In genomic region chr1:162905759-162906158, GRCh38 we compare ENCODE assay signal across 12 cellular contexts. TPM values are rescaled to one million over a fixed set of nuclear protein-coding genes. Genes with fewer than 3 reads are reported as not detected.
A peak's percentile ranks its signal among the peaks of the same experiment; 100 is the strongest.
DNase-seq lines count a peak whose midpoint lies in the region; ATAC-seq and TF ChIP-seq lines count a peak whose summit lies in the region.
"Had no signal": no experiment of that assay in that cellular context is flagged by ENCODE, and none has a peak within 500 bp of the region (broad histone marks: within the 10 kb centered on the region; RNA-seq: fewer than 3 reads in every experiment).

No MANE protein-coding gene starts in this region.

- peaks cover 27% of the 10 kb centered on the region for H3K4me1 Mint-ChIP-seq in progenitor cell of endocrine pancreas (ENCODE audit: low read depth)

- H3K9me3 Mint-ChIP-seq in progenitor cell of endocrine pancreas (ENCODE audit: low read depth): peaks cover 5% of the 10 kb centered on the region

- H3K27ac ChIP-seq in epithelial cell of prostate: peak overlapping the region; percentile 60
- H3K27ac ChIP-seq: cardiac muscle cell, prostate gland had no signal

- TF ChIP-seq CTCF in progenitor cell of endocrine pancreas (IDR thresholded peaks at IDR 0.05; ENCODE audit: unreplicated experiment): no peak

- no peak for ATAC-seq in GM18858 (IDR thresholded peaks at IDR 0.05; ENCODE audit: unreplicated experiment)

- peak overlapping the region; percentile 69 for H3K27ac Mint-ChIP-seq in progenitor cell of endocrine pancreas

- no peaks in the 10 kb centered on the region for H3K27me3 Mint-ChIP-seq in progenitor cell of endocrine pancreas

- DNase-seq in EL (peak; percentile 80), NCI-H446 treated with DMSO at 0.1 percent for 48 hours (lab: John Stamatoyannopoulos, UW) (peak; percentile 43), epithelial cell of prostate (ENCODE audit: low read depth, low spot score) (peak; percentile 76), progenitor cell of endocrine pancreas (ENCODE audit: low spot score, unreplicated experiment) (no peak), mucosa of gallbladder (ENCODE audit: low spot score) (no peak)
- no peak for DNase-seq in effector CD8-positive, alpha-beta T cell (lab: John Stamatoyannopoulos, UW)
- DNase-seq in activated naive CD4-positive, alpha-beta T cell treated with Interleukin-2 at 50 U/mL for 16 hours: no peak
- DNase-seq: SIG-M5 had no signal

- no peaks in the 10 kb centered on the region for H3K36me3 Mint-ChIP-seq in progenitor cell of endocrine pancreas (ENCODE audit: insufficient read depth)

- no peak overlapping the region for H3K4me3 Mint-ChIP-seq in progenitor cell of endocrine pancreas (ENCODE audit: low read depth)

RNA-seq across cellular contexts. Expression of gene CCDC190, which starts 44.8 kb away (rescaled TPM):
- total RNA-seq in progenitor cell of endocrine pancreas (0.19 and 0.75 TPM in 2 replicates), mucosa of gallbladder (0.58 TPM)
- total RNA-seq: activated CD8-positive, alpha-beta memory T cell treated with anti-CD3 and anti-CD28 coated beads for 36 hours; cardiac muscle cell had no signal

Comparison
In these comparisons a context has a peak if more than half of its experiments do, and no peak if none do; other contexts are left out.
1. DNase-seq: peak in EL (single experiment), NCI-H446 treated with DMSO at 0.1 percent for 48 hours (single experiment) and epithelial cell of prostate (single experiment); none in progenitor cell of endocrine pancreas (single experiment), mucosa of gallbladder (single experiment), effector CD8-positive, alpha-beta T cell (single experiment) and activated naive CD4-positive, alpha-beta T cell treated with Interleukin-2 at 50 U/mL for 16 hours (single experiment).